20 cellular contexts compared by ENCODE assay signal in genomic region chr6:169474362-169474761, GRCh38.
"Had no signal": no experiment of that assay in that cellular context is flagged by ENCODE, and none has a peak within 500 bp of the region (broad histone marks: within the 10 kb centered on the region; RNA-seq: fewer than 3 reads in every experiment).

No MANE protein-coding gene starts in this region.

- DNase-seq: cortex of kidney; effector memory CD8-positive, alpha-beta T cell; left ventricle myocardium superior; natural killer cell; occipital lobe; ovary; posterior cingulate gyrus; psoas muscle; right cardiac atrium; small intestine; stimulated activated CD4-positive, alpha-beta T cell treated with anti-CD3 and anti-CD28 coated beads, Interleukin-15, amount 100 ng/mL, for 24 hours; stimulated activated CD4-positive, alpha-beta T cell treated with anti-CD3 and anti-CD28 coated beads, Interleukin-2, amount 100 ng/mL, for 48 hours; stimulated activated naive B cell treated with anti-CD40 and anti-IgM and Interleukin-4, amounts not matched to agents 10 μg/mL and 1 μg/mL and 100 μg/mL, for 72 hours; upper lobe of left lung had no signal

- ATAC-seq: effector memory CD8-positive, alpha-beta T cell; left ventricle myocardium superior; natural killer cell; psoas muscle; right cardiac atrium had no signal

- H3K27me3 ChIP-seq: ovary, tibial nerve, upper lobe of left lung had no signal

- H3K27ac ChIP-seq: ovary, psoas muscle, thoracic aorta, tibial nerve, upper lobe of left lung had no signal

- H3K4me3 ChIP-seq: lung, ovary, psoas muscle, thoracic aorta, tibial nerve, upper lobe of left lung had no signal

- H3K36me3 ChIP-seq: ovary, thoracic aorta, upper lobe of left lung had no signal

- H3K4me1 ChIP-seq: psoas muscle, tibial nerve, upper lobe of left lung had no signal

- FAIRE-seq: frontal cortex, keratinocyte, small intestine, urothelium cell line had no signal

- H3K9me3 ChIP-seq: ovary had no signal
